ENCODE assay signal across 1 cellular context in genomic region chr14:67636361-67636919, GRCh38.
TF ChIP-seq lines count a peak whose summit lies in the region.

No MANE protein-coding gene starts in this region.

TF ChIP-seq in endothelial cell of umbilical vein, 7 proteins besides CTCF, POLR2A, EP300 and RAD21:
- TF ChIP-seq FOS (IDR thresholded peaks at IDR 0.05; ENCODE audit: borderline replicate concordance, insufficient read depth, low read length) (no peak), EZH2 (IDR thresholded peaks at IDR 0.05; ENCODE audit: borderline replicate concordance, low read depth, low read length, severe bottlenecking) (no peak), JUN (IDR thresholded peaks at IDR 0.05; ENCODE audit: borderline replicate concordance, insufficient read depth, insufficient read length, low read depth) (no peak), GATA2 (IDR thresholded peaks at IDR 0.05; ENCODE audit: insufficient read depth, insufficient read length, low read depth, low read length) (no peak)
TF ChIP-seq in endothelial cell of umbilical vein: peak in this region for 0.
